Comparison of ENCODE assay signal across 8 cellular contexts in genomic region chr7:66629222-66629658, GRCh38. TPM values are rescaled to one million over a fixed set of nuclear protein-coding genes. Genes with fewer than 3 reads are reported as not detected.
DNase-seq lines count a peak whose midpoint lies in the region; ATAC-seq, FAIRE-seq and TF ChIP-seq lines count a peak whose summit lies in the region.

No MANE protein-coding gene starts in this region.

- SMC1A ChIA-PET in GM12878 (lab: Charles Lee; ENCODE audit: uncharacterized antibody, unreplicated experiment): interaction anchor here (1.2 to 1.8 kb wide), 2 partner anchors 16 to 25 kb away, joined by 3 to 4 read pairs; no protein-coding TSS in a partner anchor

- no peaks in the 10 kb centered on the region for H3K27me3 Mint-ChIP-seq in Calu3 (ENCODE audit: unreplicated experiment)

- no peak for TF ChIP-seq EP300 in GM12878 (IDR thresholded peaks at IDR 0.05; ENCODE audit: borderline replicate concordance in 1 of 2, control insufficient read depth in 1 of 2, low read depth in 2 of 2, low read length in 2 of 2)

- 31% methylated on average over 9 of the region's 30 CpGs for WGBS in GM12878 (ENCODE audit: insufficient coverage, insufficient replicate concordance, low lambda C conversion rate, missing lambda C conversion rate)

- H3K27ac Mint-ChIP-seq in Calu3 (ENCODE audit: unreplicated experiment): no peak overlapping the region

- FAIRE-seq in GM12878 (lab: Jason Lieb, UNC): no peak

- no peak overlapping the region; the same call in 1 of the 2 replicates for H2AFZ ChIP-seq in GM12878 (ENCODE audit: control insufficient read depth, low read depth, low read length)

- CTCF ChIA-PET in Calu3 (lab: Charles Lee): interaction anchor here (0.6 to 0.7 kb wide), 4 partner anchors 14 to 414 kb away, joined by 3 to 8 read pairs (median 4); no protein-coding TSS in a partner anchor
- CTCF ChIA-PET in GM12878 (lab: Yijun Ruan, JAX): interaction anchor here (0.6 kb wide), 1 partner anchor 13 kb away, joined by 3 read pairs; no protein-coding TSS in a partner anchor

- H4K20me1 ChIP-seq in GM12878 (ENCODE audit: control insufficient read depth, insufficient read depth): no peaks in the 10 kb centered on the region

- no peak for TF ChIP-seq CTCF in Calu3 (IDR thresholded peaks at IDR 0.05; ENCODE audit: unreplicated experiment)
- TF ChIP-seq CTCF in GM12878 (IDR thresholded peaks at IDR 0.05 in 2 of 3, conservative IDR thresholded peaks at IDR 0.05 in 1 of 3; ENCODE audit: control insufficient read depth in 2 of 3, extremely low read depth in 1 of 3, insufficient read depth in 1 of 3, low read depth in 3 of 3, low read length in 3 of 3): no peak
- no peak for TF ChIP-seq CTCF in kidney epithelial cell (IDR thresholded peaks at IDR 0.05; ENCODE audit: insufficient read depth, low read length, poor library complexity, severe bottlenecking)

- no peaks in the 10 kb centered on the region; the same call in 2 of the 3 replicates for H3K9me3 ChIP-seq in GM12878 (replicated peaks; ENCODE audit: control insufficient read depth, insufficient read depth, low read length)

- peak overlapping the region; percentile 80 for H3K4me3 ChIP-seq in GM12878
- H3K4me3 ChIP-seq in kidney epithelial cell (ENCODE audit: low read depth, low read length): peak overlapping the region; percentile 65

- H3K9ac ChIP-seq in GM12878 (ENCODE audit: control insufficient read depth, insufficient read depth, low read length): peak overlapping the region; percentile 60; the same call in 1 of the 2 replicates

- TF ChIP-seq POLR2A in GM12878 (IDR thresholded peaks at IDR 0.05; ENCODE audit: low read depth, low read length): no peak

- H3K27me3 ChIP-seq in GM12878 (replicated peaks in 1 of 2; ENCODE audit: control insufficient read depth in 2 of 2, insufficient read depth in 2 of 2, low read length in 1 of 2) (no peaks in the 10 kb centered on the region), kidney epithelial cell (ENCODE audit: control insufficient read depth, insufficient read depth, low read length) (no peaks in the 10 kb centered on the region)

- no TSS peak for BruUV-seq in Calu3 (replicated peaks; lab: Mats Ljungman, UMichigan)
- BruUV-seq in GM12878 (replicated peaks; lab: Mats Ljungman, UMichigan): no TSS peak

- POLR2A ChIA-PET in GM12878 (lab: Charles Lee): interaction anchor here (0.6 to 2.6 kb wide), 5 partner anchors 24 to 136 kb away, joined by 4 to 7 read pairs (median 4); partner anchors contain the start of gene RABGEF1

- DNase-seq in Calu3 (no peak), GM12878 (ENCODE audit: low read depth, low spot score) (no peak), kidney epithelial cell (ENCODE audit: low read depth) (no peak), occipital lobe (lab: John Stamatoyannopoulos, UW) (no peak), NOMO-1 treated with DMSO at 0.1 percent for 48 hours (lab: John Stamatoyannopoulos, UW; ENCODE audit: unreplicated experiment) (no peak)
- DNase-seq in stimulated activated CD4-positive, alpha-beta T cell treated with anti-CD3 and anti-CD28 coated beads, Interleukin-15, amount 100 ng/mL, for 24 hours: no peak

- TF ChIP-seq RAD21 in GM12878 (IDR thresholded peaks at IDR 0.05; ENCODE audit: insufficient read depth, low read depth, low read length): no peak

- RAD21 ChIA-PET in GM12878 (lab: Charles Lee; ENCODE audit: unreplicated experiment): interaction anchor here (0.6 kb wide), 1 partner anchor 221 kb away, joined by 3 read pairs; no protein-coding TSS in a partner anchor

- H3K4me1 ChIP-seq in GM12878 (ENCODE audit: control insufficient read depth, insufficient read depth, low read length): peaks cover 46% of the 10 kb centered on the region

- intact Hi-C loops in Calu3 (cut with micrococcal nuclease; ENCODE audit: unreplicated experiment): no loop called here
- intact Hi-C loops in GM12878 (cut with micrococcal nuclease; ENCODE audit: unreplicated experiment): loop anchor here (5.0 kb wide), 1 partner anchor 37 kb away; no protein-coding TSS in a partner anchor

- peak overlapping the region; percentile 73 for H3K4me3 Mint-ChIP-seq in Calu3 (ENCODE audit: low read depth, unreplicated experiment)

- no peaks in the 10 kb centered on the region for H3K9me3 Mint-ChIP-seq in Calu3 (ENCODE audit: low read depth, unreplicated experiment)

- ATAC-seq in HG03432 (IDR thresholded peaks at IDR 0.05; ENCODE audit: unreplicated experiment) (peak; percentile 10), GM12878 (peak; percentile 6)

- in situ Hi-C loops in GM12878 (cut with MboI): no loop called here

- H3K36me3 ChIP-seq in GM12878 (ENCODE audit: control insufficient read depth in 2 of 2, insufficient read depth in 2 of 2, low read length in 1 of 2) (no peaks in the 10 kb centered on the region), kidney epithelial cell (ENCODE audit: control insufficient read depth, insufficient read depth, low read length) (no peaks in the 10 kb centered on the region)

- peaks cover 6% of the 10 kb centered on the region; the same call in 1 of the 2 replicates for H3K79me2 ChIP-seq in GM12878 (ENCODE audit: control insufficient read depth, insufficient read depth, low read length)

- H3K4me1 Mint-ChIP-seq in Calu3 (ENCODE audit: low read depth, unreplicated experiment): peaks cover 10% of the 10 kb centered on the region

- H3K36me3 Mint-ChIP-seq in Calu3 (ENCODE audit: insufficient read depth, unreplicated experiment): peaks cover 24% of the 10 kb centered on the region

- peak overlapping the region; percentile 83 for H3K4me2 ChIP-seq in GM12878 (ENCODE audit: control insufficient read depth, insufficient read depth)

- peak overlapping the region; percentile 69; the same call in 1 of the 2 replicates for H3K27ac ChIP-seq in GM12878 (ENCODE audit: control insufficient read depth, insufficient read depth)
- peak overlapping the region; percentile 85 for H3K27ac ChIP-seq in temporal lobe (ENCODE audit: low read depth, low read length)

TF ChIP-seq in GM12878, 131 proteins besides CTCF, POLR2A, EP300 and RAD21 (continues in another document):
- no peak for TF ChIP-seq BCLAF1 (IDR thresholded peaks at IDR 0.05)

RNA-seq across cellular contexts. Expression of gene KCTD7, which starts 0.6 kb away (rescaled TPM):
- total RNA-seq in Calu3 (2022) (4.3 and 5.5 TPM in 2 replicates), GM12878 (2014; rRNA removed) (7.7 and 10.2 TPM in 2 replicates), GM12878 (2014; rRNA removed; fragmentation: Illumina TruSeq; extraction: Trizol) (8.4 and 8.5 TPM in 2 replicates), GM12878 (2021) (9.7 and 11.1 TPM in 2 replicates), kidney epithelial cell (6.7 and 9.0 TPM in 2 replicates), temporal lobe (39.1 TPM), occipital lobe (31.8 TPM)
- 50.6 and 62.4 TPM in 2 replicates for total RNA-seq in GM12878 (2013; cell fraction: nucleolus; rRNA removed)
- polyA plus RNA-seq in GM12878 (2011; ENCODE audit: low read depth): 5.5 TPM
- polyA plus RNA-seq in GM12878 (2011; rRNA removed) (17.9 and 18.0 TPM in 2 replicates), GM12878 (2014; fragmentation: Illumina TruSeq; extraction: Trizol) (11.0 TPM in 2 replicates), GM12878 (2014; fragmentation: Nextera tagmentation; extraction: Ambion mirVana) (1 to 10 TPM; 1.6 TPM), GM12878 (2014; rRNA removed) (17.6 and 17.7 TPM in 2 replicates), GM12878 (2016; fragmentation: Nextera tagmentation; extraction: Ambion mirVana) (1 to 10 TPM; 5.6 TPM)
- 19.5 and 21.1 TPM in 2 replicates for polyA plus RNA-seq in GM12878 (2011; cell fraction: cytosol; rRNA removed)
- 50.5 and 51.7 TPM in 2 replicates for polyA plus RNA-seq in GM12878 (2011; cell fraction: nucleus; rRNA removed)
- polyA plus RNA-seq in GM12878 (2012): 7.9 and 10.8 TPM in 2 replicates
- polyA minus RNA-seq in GM12878 (2011; rRNA and poly(A)+ RNA removed): 11.1 and 18.1 TPM in 2 replicates
- 2.5 and 3.6 TPM in 2 replicates for polyA minus RNA-seq in GM12878 (2011; cell fraction: cytosol; rRNA and poly(A)+ RNA removed)
- polyA minus RNA-seq in GM12878 (2011; cell fraction: nucleus; rRNA and poly(A)+ RNA removed): 10.9 and 12.2 TPM in 2 replicates
